1 cellular context compared by ENCODE assay signal in the genomic region with DNA sequence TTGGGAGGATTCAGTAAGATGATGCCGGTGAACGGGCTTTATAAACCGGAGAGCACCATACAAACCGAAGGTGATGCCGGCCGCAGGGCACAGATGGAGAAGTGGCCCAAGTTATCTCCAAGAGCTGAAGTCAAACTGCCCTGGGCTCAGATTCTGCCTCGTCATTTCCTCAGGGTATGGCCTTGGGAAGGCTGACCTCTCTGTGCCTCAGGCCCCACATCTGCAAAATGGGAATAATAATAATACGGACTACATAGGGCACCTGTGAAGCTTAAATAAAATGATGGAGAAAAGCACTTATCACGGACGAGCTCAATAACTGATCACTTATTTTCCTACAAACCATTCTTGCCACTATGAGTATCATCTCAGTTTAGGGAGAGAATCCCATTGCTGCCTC.
TF ChIP-seq lines count a peak whose summit lies in the region.

No MANE protein-coding gene starts in this region.

TF ChIP-seq in K562, 482 proteins besides CTCF, POLR2A, EP300 and RAD21 (continued from another document):
- TF ChIP-seq, protein P1, sequence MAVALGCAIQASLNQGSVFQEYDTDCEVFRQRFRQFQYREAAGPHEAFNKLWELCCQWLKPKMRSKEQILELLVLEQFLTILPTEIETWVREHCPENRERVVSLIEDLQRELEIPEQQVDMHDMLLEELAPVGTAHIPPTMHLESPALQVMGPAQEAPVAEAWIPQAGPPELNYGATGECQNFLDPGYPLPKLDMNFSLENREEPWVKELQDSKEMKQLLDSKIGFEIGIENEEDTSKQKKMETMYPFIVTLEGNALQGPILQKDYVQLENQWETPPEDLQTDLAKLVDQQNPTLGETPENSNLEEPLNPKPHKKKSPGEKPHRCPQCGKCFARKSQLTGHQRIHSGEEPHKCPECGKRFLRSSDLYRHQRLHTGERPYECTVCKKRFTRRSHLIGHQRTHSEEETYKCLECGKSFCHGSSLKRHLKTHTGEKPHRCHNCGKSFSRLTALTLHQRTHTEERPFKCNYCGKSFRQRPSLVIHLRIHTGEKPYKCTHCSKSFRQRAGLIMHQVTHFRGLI (CRISPR knock-in tag; IDR thresholded peaks at IDR 0.05) = no peak
- no peak for TF ChIP-seq NFIC (IDR thresholded peaks at IDR 0.05)
- TF ChIP-seq RBM25 (IDR thresholded peaks at IDR 0.05; ENCODE audit: low read depth, low read length, severe bottlenecking) = peak; percentile 62
- TF ChIP-seq, protein P2, sequence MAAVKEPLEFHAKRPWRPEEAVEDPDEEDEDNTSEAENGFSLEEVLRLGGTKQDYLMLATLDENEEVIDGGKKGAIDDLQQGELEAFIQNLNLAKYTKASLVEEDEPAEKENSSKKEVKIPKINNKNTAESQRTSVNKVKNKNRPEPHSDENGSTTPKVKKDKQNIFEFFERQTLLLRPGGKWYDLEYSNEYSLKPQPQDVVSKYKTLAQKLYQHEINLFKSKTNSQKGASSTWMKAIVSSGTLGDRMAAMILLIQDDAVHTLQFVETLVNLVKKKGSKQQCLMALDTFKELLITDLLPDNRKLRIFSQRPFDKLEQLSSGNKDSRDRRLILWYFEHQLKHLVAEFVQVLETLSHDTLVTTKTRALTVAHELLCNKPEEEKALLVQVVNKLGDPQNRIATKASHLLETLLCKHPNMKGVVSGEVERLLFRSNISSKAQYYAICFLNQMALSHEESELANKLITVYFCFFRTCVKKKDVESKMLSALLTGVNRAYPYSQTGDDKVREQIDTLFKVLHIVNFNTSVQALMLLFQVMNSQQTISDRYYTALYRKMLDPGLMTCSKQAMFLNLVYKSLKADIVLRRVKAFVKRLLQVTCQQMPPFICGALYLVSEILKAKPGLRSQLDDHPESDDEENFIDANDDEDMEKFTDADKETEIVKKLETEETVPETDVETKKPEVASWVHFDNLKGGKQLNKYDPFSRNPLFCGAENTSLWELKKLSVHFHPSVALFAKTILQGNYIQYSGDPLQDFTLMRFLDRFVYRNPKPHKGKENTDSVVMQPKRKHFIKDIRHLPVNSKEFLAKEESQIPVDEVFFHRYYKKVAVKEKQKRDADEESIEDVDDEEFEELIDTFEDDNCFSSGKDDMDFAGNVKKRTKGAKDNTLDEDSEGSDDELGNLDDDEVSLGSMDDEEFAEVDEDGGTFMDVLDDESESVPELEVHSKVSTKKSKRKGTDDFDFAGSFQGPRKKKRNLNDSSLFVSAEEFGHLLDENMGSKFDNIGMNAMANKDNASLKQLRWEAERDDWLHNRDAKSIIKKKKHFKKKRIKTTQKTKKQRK (IDR thresholded peaks at IDR 0.05; ENCODE audit: borderline replicate concordance, low read depth, low read length) = no peak
- TF ChIP-seq ZNF232 (CRISPR knock-in tag; IDR thresholded peaks at IDR 0.05) = no peak
- TF ChIP-seq NFRKB (IDR thresholded peaks at IDR 0.05; ENCODE audit: low read depth) = no peak
- TF ChIP-seq ZNF239 (CRISPR knock-in tag; IDR thresholded peaks at IDR 0.05) = no peak
- TF ChIP-seq, protein P3, sequence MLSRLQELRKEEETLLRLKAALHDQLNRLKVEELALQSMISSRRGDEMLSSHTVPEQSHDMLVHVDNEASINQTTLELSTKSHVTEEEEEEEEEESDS (CRISPR knock-in tag; IDR thresholded peaks at IDR 0.05) = no peak
- TF ChIP-seq XRCC5 (IDR thresholded peaks at IDR 0.05; ENCODE audit: low read depth, low read length) = no peak
- TF ChIP-seq, protein P4, sequence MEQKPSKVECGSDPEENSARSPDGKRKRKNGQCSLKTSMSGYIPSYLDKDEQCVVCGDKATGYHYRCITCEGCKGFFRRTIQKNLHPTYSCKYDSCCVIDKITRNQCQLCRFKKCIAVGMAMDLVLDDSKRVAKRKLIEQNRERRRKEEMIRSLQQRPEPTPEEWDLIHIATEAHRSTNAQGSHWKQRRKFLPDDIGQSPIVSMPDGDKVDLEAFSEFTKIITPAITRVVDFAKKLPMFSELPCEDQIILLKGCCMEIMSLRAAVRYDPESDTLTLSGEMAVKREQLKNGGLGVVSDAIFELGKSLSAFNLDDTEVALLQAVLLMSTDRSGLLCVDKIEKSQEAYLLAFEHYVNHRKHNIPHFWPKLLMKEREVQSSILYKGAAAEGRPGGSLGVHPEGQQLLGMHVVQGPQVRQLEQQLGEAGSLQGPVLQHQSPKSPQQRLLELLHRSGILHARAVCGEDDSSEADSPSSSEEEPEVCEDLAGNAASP (IDR thresholded peaks at IDR 0.05) = no peak
- no peak for TF ChIP-seq NR2C2 (CRISPR knock-in tag; IDR thresholded peaks at IDR 0.05)
- no peak for TF ChIP-seq NR2C2 (tag; IDR thresholded peaks at IDR 0.05)
- TF ChIP-seq ZNF253 (CRISPR knock-in tag; conservative IDR thresholded peaks at IDR 0.05) = no peak
- no peak for TF ChIP-seq ZNF354B (CRISPR knock-in tag; IDR thresholded peaks at IDR 0.05)
- 0 out of 2 replicates have a peak, but pooled peaks have one; percentile 17 for TF ChIP-seq NFE2 (IDR thresholded peaks at IDR 0.05; ENCODE audit: low read depth)
- no peak for TF ChIP-seq SLC30A9 (CRISPR knock-in tag; IDR thresholded peaks at IDR 0.05)
- no peak for TF ChIP-seq ZNF212 (CRISPR knock-in tag; IDR thresholded peaks at IDR 0.05)
- peak; percentile 38; the same call in 1 of the 2 replicates for TF ChIP-seq BCOR (IDR thresholded peaks at IDR 0.05)
- peak; percentile 90 for TF ChIP-seq ESRRA (IDR thresholded peaks at IDR 0.05; ENCODE audit: borderline replicate concordance, low read depth)
- no peak for TF ChIP-seq ZNF175 (CRISPR knock-in tag; IDR thresholded peaks at IDR 0.05; ENCODE audit: low read depth)
- TF ChIP-seq, protein P5, sequence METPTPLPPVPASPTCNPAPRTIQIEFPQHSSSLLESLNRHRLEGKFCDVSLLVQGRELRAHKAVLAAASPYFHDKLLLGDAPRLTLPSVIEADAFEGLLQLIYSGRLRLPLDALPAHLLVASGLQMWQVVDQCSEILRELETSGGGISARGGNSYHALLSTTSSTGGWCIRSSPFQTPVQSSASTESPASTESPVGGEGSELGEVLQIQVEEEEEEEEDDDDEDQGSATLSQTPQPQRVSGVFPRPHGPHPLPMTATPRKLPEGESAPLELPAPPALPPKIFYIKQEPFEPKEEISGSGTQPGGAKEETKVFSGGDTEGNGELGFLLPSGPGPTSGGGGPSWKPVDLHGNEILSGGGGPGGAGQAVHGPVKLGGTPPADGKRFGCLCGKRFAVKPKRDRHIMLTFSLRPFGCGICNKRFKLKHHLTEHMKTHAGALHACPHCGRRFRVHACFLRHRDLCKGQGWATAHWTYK (CRISPR knock-in tag; IDR thresholded peaks at IDR 0.05) = no peak
- TF ChIP-seq, protein P6, sequence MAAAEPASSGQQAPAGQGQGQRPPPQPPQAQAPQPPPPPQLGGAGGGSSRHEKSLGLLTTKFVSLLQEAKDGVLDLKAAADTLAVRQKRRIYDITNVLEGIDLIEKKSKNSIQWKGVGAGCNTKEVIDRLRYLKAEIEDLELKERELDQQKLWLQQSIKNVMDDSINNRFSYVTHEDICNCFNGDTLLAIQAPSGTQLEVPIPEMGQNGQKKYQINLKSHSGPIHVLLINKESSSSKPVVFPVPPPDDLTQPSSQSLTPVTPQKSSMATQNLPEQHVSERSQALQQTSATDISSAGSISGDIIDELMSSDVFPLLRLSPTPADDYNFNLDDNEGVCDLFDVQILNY (CRISPR knock-in tag; IDR thresholded peaks at IDR 0.05) = no peak
- TF ChIP-seq L3MBTL2 (IDR thresholded peaks at IDR 0.05) = no peak
- no peak for TF ChIP-seq CBX5 (IDR thresholded peaks at IDR 0.05; ENCODE audit: borderline replicate concordance, low read depth)
- TF ChIP-seq ASH1L (IDR thresholded peaks at IDR 0.05; ENCODE audit: borderline replicate concordance, low read depth, partially characterized antibody) = no peak
